In genomic region chr7:116731737-116732335, GRCh38 we compare ENCODE assay signal across 15 cellular contexts.
"Had no signal": no experiment of that assay in that cellular context is flagged by ENCODE, and none has a peak within 500 bp of the region (broad histone marks: within the 10 kb centered on the region; RNA-seq: fewer than 3 reads in every experiment).

No MANE protein-coding gene starts in this region.

- H3K4me1 ChIP-seq: neural progenitor cell had no signal

- DNase-seq: activated CD4-positive, alpha-beta T cell treated with anti-CD3 and anti-CD28 coated beads, Interleukin-2, amount 10 ng/mL, durations not matched to agents 7 days and 5 days; activated T-cell treated with anti-CD3 and anti-CD28 coated beads for 4 hours; amygdala; brain microvascular endothelial cell; cerebellar nuclear complex; head of caudate nucleus; left lung; mesendoderm; ovary had no signal

- H3K9me3 ChIP-seq: left lung, ovary, tibial nerve had no signal

- H2AFZ ChIP-seq: neural progenitor cell had no signal

- H3K4me3 ChIP-seq: left lung, neural progenitor cell, ovary, skin epidermis, tibial nerve had no signal

- H3K9ac ChIP-seq: neural progenitor cell had no signal

- H3K27ac ChIP-seq: brain microvascular endothelial cell, left lung, neural progenitor cell, ovary, skin epidermis had no signal

- H3K27me3 ChIP-seq: brain microvascular endothelial cell, left lung, neural progenitor cell, ovary, tibial nerve had no signal

- H3K4me2 ChIP-seq: neural progenitor cell had no signal

- H3K36me3 ChIP-seq: brain microvascular endothelial cell, left lung, neural progenitor cell, ovary, tibial nerve had no signal

- ATAC-seq: activated naive CD4-positive, alpha-beta T cell treated with anti-CD3 and anti-CD28 coated beads, Interleukin-2, amount 50 U/mL, for 72 hours; esophagus mucosa; left lung; WTC11 had no signal
